In genomic region chr17:64534187-64534586, GRCh38 we compare ENCODE assay signal across 11 cellular contexts. TPM values are rescaled to one million over a fixed set of nuclear protein-coding genes. Genes with fewer than 3 reads are reported as not detected.
DNase-seq lines count a peak whose midpoint lies in the region; ATAC-seq and TF ChIP-seq lines count a peak whose summit lies in the region.
"Had no signal": no experiment of that assay in that cellular context is flagged by ENCODE, and none has a peak within 500 bp of the region (broad histone marks: within the 10 kb centered on the region; RNA-seq: fewer than 3 reads in every experiment).

No MANE protein-coding gene starts in this region.

- no peaks in the 10 kb centered on the region for H3K27me3 ChIP-seq in DND-41 (ENCODE audit: insufficient read depth, low read length, poor library complexity)
- H3K27me3 ChIP-seq in right cardiac atrium (ENCODE audit: control insufficient read depth, insufficient read depth): no peaks in the 10 kb centered on the region
- H3K27me3 ChIP-seq: stomach had no signal

- peaks cover 53% of the 10 kb centered on the region for H3K36me3 Mint-ChIP-seq in activated naive CD8-positive, alpha-beta T cell treated with anti-CD3 and anti-CD28 coated beads, Interleukin-2, amount 50 U/mL, for 24 hours (ENCODE audit: low read depth)
- peaks cover 86 to 99% of the 10 kb centered on the region in 2 donors for H3K36me3 Mint-ChIP-seq in CD14-positive monocyte

- no peaks in the 10 kb centered on the region for H3K27me3 Mint-ChIP-seq in activated naive CD8-positive, alpha-beta T cell treated with anti-CD3 and anti-CD28 coated beads, Interleukin-2, amount 50 U/mL, for 24 hours
- H3K27me3 Mint-ChIP-seq in CD14-positive monocyte (ENCODE audit: low read depth in 3 of 3): no peaks in the 10 kb centered on the region

- no peaks in the 10 kb centered on the region for H3K9me3 Mint-ChIP-seq in activated naive CD8-positive, alpha-beta T cell treated with anti-CD3 and anti-CD28 coated beads, Interleukin-2, amount 50 U/mL, for 24 hours
- peaks cover 0 to 2% (median 0%) of the 10 kb centered on the region in 7 donors for H3K9me3 Mint-ChIP-seq in CD14-positive monocyte

- intact Hi-C loops in mucosa of descending colon (cut with DNase I, micrococcal nuclease): no loop called here
- intact Hi-C loops in CD14-positive monocyte (cut with micrococcal nuclease): no loop called here
- intact Hi-C loops in right cardiac atrium (cut with DNase I): no loop called here

- no peaks in the 10 kb centered on the region for H4K20me1 ChIP-seq in DND-41 (ENCODE audit: insufficient read depth, low read length)

- no peaks in the 10 kb centered on the region for H3K9me3 ChIP-seq in DND-41 (ENCODE audit: insufficient read depth, low read length, severe bottlenecking)
- no peaks in the 10 kb centered on the region for H3K9me3 ChIP-seq in mucosa of descending colon
- H3K9me3 ChIP-seq in right cardiac atrium (ENCODE audit: control insufficient read depth, low read length): no peaks in the 10 kb centered on the region
- H3K9me3 ChIP-seq: stomach had no signal

- peaks cover 3% of the 10 kb centered on the region for H3K4me1 Mint-ChIP-seq in activated naive CD8-positive, alpha-beta T cell treated with anti-CD3 and anti-CD28 coated beads, Interleukin-2, amount 50 U/mL, for 24 hours
- H3K4me1 Mint-ChIP-seq in CD14-positive monocyte: no peaks in the 10 kb centered on the region

- no peak overlapping the region for H3K4me3 ChIP-seq in DND-41 (ENCODE audit: low read depth in 1 of 2, low read length in 2 of 2)
- no peak overlapping the region for H3K4me3 ChIP-seq in mucosa of descending colon
- H3K4me3 ChIP-seq in right cardiac atrium (ENCODE audit: low read length): no peak overlapping the region
- H3K4me3 ChIP-seq: stomach had no signal

- 73% methylated on average over 3 of the region's 3 CpGs for WGBS in right cardiac atrium

- TF ChIP-seq CTCF in DND-41 (IDR thresholded peaks at IDR 0.05; ENCODE audit: borderline replicate concordance, extremely low read depth, low read length, poor library complexity, severe bottlenecking) (peak; percentile 28), mucosa of descending colon (IDR thresholded peaks at IDR 0.05) (no peak), CD14-positive monocyte (IDR thresholded peaks at IDR 0.05) (no peak)

- H3K4me2 ChIP-seq in DND-41 (ENCODE audit: insufficient read depth, low read length): no peak overlapping the region

- H3K4me1 ChIP-seq in DND-41 (ENCODE audit: insufficient read depth, low read length) (no peaks in the 10 kb centered on the region), mucosa of descending colon (ENCODE audit: low read depth) (no peaks in the 10 kb centered on the region), right cardiac atrium (ENCODE audit: control insufficient read depth, insufficient read depth, low read length) (no peaks in the 10 kb centered on the region)
- H3K4me1 ChIP-seq: parathyroid adenoma, stomach had no signal

- no peaks in the 10 kb centered on the region for H3K79me2 ChIP-seq in DND-41 (ENCODE audit: insufficient read depth, low read length)
- H3K79me2 ChIP-seq: parathyroid adenoma had no signal

- DNase-seq in DND-41: no peak
- peak; percentile 18 for DNase-seq in LHCN-M2 (ENCODE audit: low read depth)
- DNase-seq in activated naive CD8-positive, alpha-beta T cell treated with anti-CD3 and anti-CD28 coated beads, Interleukin-2, amount 50 U/mL, for 24 hours: no peak
- peak in 1 of 3 donors; percentile 31 for DNase-seq in mucosa of descending colon
- DNase-seq in CD14-positive monocyte (ENCODE audit: low spot score): no peak
- no peak for DNase-seq in right cardiac atrium
- DNase-seq in KG1 (lab: John Stamatoyannopoulos, UW): no peak
- DNase-seq: NCI-H2107, stomach had no signal

- no peak overlapping the region for H2AFZ ChIP-seq in DND-41 (ENCODE audit: low read depth, low read length)
- H2AFZ ChIP-seq: parathyroid adenoma had no signal

- no peak overlapping the region for H3K4me3 Mint-ChIP-seq in activated naive CD8-positive, alpha-beta T cell treated with anti-CD3 and anti-CD28 coated beads, Interleukin-2, amount 50 U/mL, for 24 hours
- H3K4me3 Mint-ChIP-seq in CD14-positive monocyte: no peak overlapping the region

- ATAC-seq in DND-41 (ENCODE audit: insufficient read depth, low read depth) (peak; percentile 46; the same call in 2 of the 3 replicates), mucosa of descending colon (peak; percentile 70), right cardiac atrium (no peak), GM19467 (IDR thresholded peaks at IDR 0.05; ENCODE audit: unreplicated experiment) (no peak)
- ATAC-seq in activated naive CD8-positive, alpha-beta T cell treated with anti-CD3 and anti-CD28 coated beads, Interleukin-2, amount 50 U/mL, for 24 hours: peak; percentile 27

- no peak overlapping the region for H3K9ac ChIP-seq in DND-41 (ENCODE audit: low read depth, low read length)
- H3K9ac ChIP-seq: parathyroid adenoma had no signal

- H3K27ac Mint-ChIP-seq in activated naive CD8-positive, alpha-beta T cell treated with anti-CD3 and anti-CD28 coated beads, Interleukin-2, amount 50 U/mL, for 24 hours: peak overlapping the region; percentile 47
- H3K27ac Mint-ChIP-seq in CD14-positive monocyte: peak overlapping the region in 2 of 7 donors; percentile 53 to 78

- H3K27ac ChIP-seq in DND-41 (ENCODE audit: low read length) (no peak overlapping the region), right cardiac atrium (ENCODE audit: low read length) (no peak overlapping the region)
- H3K27ac ChIP-seq: parathyroid adenoma, stomach had no signal

- H3K36me3 ChIP-seq in DND-41 (ENCODE audit: insufficient read depth, low read length) (peaks cover 97% of the 10 kb centered on the region), mucosa of descending colon (ENCODE audit: low read depth) (peaks cover 6% of the 10 kb centered on the region)

RNA-seq across cellular contexts. Expression of gene CEP95, which starts 27.4 kb away (rescaled TPM):
- 15.0 and 17.8 TPM in 2 replicates for total RNA-seq in LHCN-M2 (2014; rRNA removed)
- polyA plus RNA-seq in LHCN-M2 (2012): 8.8 TPM
- 10 to 100 TPM; 37.1 to 50.8 (median 43.3) TPM for total RNA-seq in mucosa of descending colon
- 1 to 10 TPM; 4.6 to 5.0 TPM for polyA plus RNA-seq in CD14-positive monocyte
- total RNA-seq in right cardiac atrium: 10 to 100 TPM; 16.3 to 23.3 (median 19.4) TPM
- polyA plus RNA-seq in right cardiac atrium: 15.6 TPM

RNA-seq across cellular contexts. Expression of gene DDX5, which starts 28.1 kb away (rescaled TPM):
- total RNA-seq in LHCN-M2 (2014; rRNA removed): 371 and 663 TPM in 2 replicates
- 313 TPM for polyA plus RNA-seq in LHCN-M2 (2012)
- 100 to 1,000 TPM; 464 to 736 (median 551) TPM for total RNA-seq in mucosa of descending colon
- 100 to 1,000 TPM; 642 to 777 TPM for polyA plus RNA-seq in CD14-positive monocyte
- 100 to 1,000 TPM; 366 to 573 (median 420) TPM for total RNA-seq in right cardiac atrium
- 312 TPM for polyA plus RNA-seq in right cardiac atrium

RNA-seq across cellular contexts. Expression of gene POLG2, which starts 37.3 kb away (rescaled TPM):
- total RNA-seq in LHCN-M2 (2014; rRNA removed): 6.5 and 8.7 TPM in 2 replicates
- polyA plus RNA-seq in LHCN-M2 (2012): 4.4 TPM
- total RNA-seq in mucosa of descending colon: 10 to 100 TPM; 10.8 to 13.5 (median 11.8) TPM
- polyA plus RNA-seq in CD14-positive monocyte: 1 to 10 TPM in 1 of 2 donors, under 1 TPM in 1; 0.85 to 1.7 TPM
- total RNA-seq in right cardiac atrium: 1 to 10 TPM; 7.2 to 9.0 (median 8.2) TPM
- 5.4 TPM for polyA plus RNA-seq in right cardiac atrium

Comparison
In these comparisons a context has a peak if more than half of its experiments do, and no peak if none do; other contexts are left out.
1. ATAC-seq: peak in DND-41 (single experiment), activated naive CD8-positive, alpha-beta T cell treated with anti-CD3 and anti-CD28 coated beads, Interleukin-2, amount 50 U/mL, for 24 hours (single experiment) and mucosa of descending colon (single experiment); none in right cardiac atrium (0 of 2) and GM19467 (single experiment).